Comparison of ENCODE assay signal across 2 cellular contexts in genomic region chr10:49056356-49056755, GRCh38.
TF ChIP-seq lines count a peak whose summit lies in the region.

No MANE protein-coding gene starts in this region.

TF ChIP-seq in HCT116, 20 proteins besides CTCF, POLR2A, EP300 and RAD21:
- TF ChIP-seq CBX3 (IDR thresholded peaks at IDR 0.05; ENCODE audit: low read depth) (no peak), REST (IDR thresholded peaks at IDR 0.05; ENCODE audit: low read depth) (no peak), EZH2phosphoT487 (IDR thresholded peaks at IDR 0.05; ENCODE audit: borderline replicate concordance) (no peak), CEBPB (IDR thresholded peaks at IDR 0.05; ENCODE audit: low read depth) (no peak), JUND (IDR thresholded peaks at IDR 0.05) (no peak)

TF ChIP-seq in K562, 482 proteins besides CTCF, POLR2A, EP300 and RAD21:
- TF ChIP-seq JUND (IDR thresholded peaks at IDR 0.05; ENCODE audit: borderline replicate concordance, low read depth, low read length) (0 out of 2 replicates have a peak, but pooled peaks have one; percentile 27), JUND (tag; IDR thresholded peaks at IDR 0.05; ENCODE audit: borderline replicate concordance, low read depth, low read length) (peak; percentile 42; the same call in 1 of the 3 replicates), BHLHE40 (IDR thresholded peaks at IDR 0.05; ENCODE audit: low read length) (no peak)
